In genomic region chr18:23972416-23972815, GRCh38 we compare ENCODE assay signal across 1 cellular context.
TF ChIP-seq lines count a peak whose summit lies in the region.

No MANE protein-coding gene starts in this region.

TF ChIP-seq in K562, 482 proteins besides CTCF, POLR2A, EP300 and RAD21 (continued from another document):
- TF ChIP-seq, protein P1, sequence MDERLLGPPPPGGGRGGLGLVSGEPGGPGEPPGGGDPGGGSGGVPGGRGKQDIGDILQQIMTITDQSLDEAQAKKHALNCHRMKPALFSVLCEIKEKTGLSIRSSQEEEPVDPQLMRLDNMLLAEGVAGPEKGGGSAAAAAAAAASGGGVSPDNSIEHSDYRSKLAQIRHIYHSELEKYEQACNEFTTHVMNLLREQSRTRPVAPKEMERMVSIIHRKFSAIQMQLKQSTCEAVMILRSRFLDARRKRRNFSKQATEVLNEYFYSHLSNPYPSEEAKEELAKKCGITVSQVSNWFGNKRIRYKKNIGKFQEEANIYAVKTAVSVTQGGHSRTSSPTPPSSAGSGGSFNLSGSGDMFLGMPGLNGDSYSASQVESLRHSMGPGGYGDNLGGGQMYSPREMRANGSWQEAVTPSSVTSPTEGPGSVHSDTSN (CRISPR knock-in tag; IDR thresholded peaks at IDR 0.05; ENCODE audit: low read depth), result no peak
- TF ChIP-seq, protein P1 (tag; conservative IDR thresholded peaks at IDR 0.05; ENCODE audit: low read depth), result 0 out of 2 replicates have a peak, but pooled peaks have one; percentile 19
- TF ChIP-seq KDM1A (IDR thresholded peaks at IDR 0.05) (peak; percentile 64 to 65; a peak in 3 of 4 replicates), RBM17 (IDR thresholded peaks at IDR 0.05; ENCODE audit: borderline replicate concordance, low read depth, low read length) (no peak)
